Comparison of ENCODE assay signal across 1 cellular context in genomic region chr12:6968426-6968825, GRCh38.
TF ChIP-seq lines count a peak whose summit lies in the region.

No MANE protein-coding gene starts in this region.

TF ChIP-seq in SK-N-SH, 30 proteins besides CTCF, POLR2A, EP300 and RAD21 (continued from another document):
- TF ChIP-seq, protein P1, sequence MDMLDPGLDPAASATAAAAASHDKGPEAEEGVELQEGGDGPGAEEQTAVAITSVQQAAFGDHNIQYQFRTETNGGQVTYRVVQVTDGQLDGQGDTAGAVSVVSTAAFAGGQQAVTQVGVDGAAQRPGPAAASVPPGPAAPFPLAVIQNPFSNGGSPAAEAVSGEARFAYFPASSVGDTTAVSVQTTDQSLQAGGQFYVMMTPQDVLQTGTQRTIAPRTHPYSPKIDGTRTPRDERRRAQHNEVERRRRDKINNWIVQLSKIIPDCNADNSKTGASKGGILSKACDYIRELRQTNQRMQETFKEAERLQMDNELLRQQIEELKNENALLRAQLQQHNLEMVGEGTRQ (IDR thresholded peaks at IDR 0.05; ENCODE audit: borderline replicate concordance, low read depth, low read length): no peak
- TF ChIP-seq SMC3 (IDR thresholded peaks at IDR 0.05; ENCODE audit: low read depth, low read length) (no peak), NRF1 (IDR thresholded peaks at IDR 0.05; ENCODE audit: low read depth, low read length) (no peak), GABPA (IDR thresholded peaks at IDR 0.05; ENCODE audit: low read depth) (no peak), RCOR1 (IDR thresholded peaks at IDR 0.05; ENCODE audit: low read length) (no peak)
